Comparison of ENCODE assay signal across 8 cellular contexts in genomic region chr3:88003115-88003755, GRCh38. TPM values are rescaled to one million over a fixed set of nuclear protein-coding genes. Genes with fewer than 3 reads are reported as not detected.
DNase-seq lines count a peak whose midpoint lies in the region; ATAC-seq and TF ChIP-seq lines count a peak whose summit lies in the region.

No MANE protein-coding gene starts in this region.

- no peaks in the 10 kb centered on the region for H3K36me3 ChIP-seq in ovary
- no peaks in the 10 kb centered on the region for H3K36me3 ChIP-seq in effector memory CD4-positive, alpha-beta T cell (ENCODE audit: control insufficient read depth, insufficient read depth, low read length)

- no peaks in the 10 kb centered on the region for H3K27me3 ChIP-seq in ovary
- H3K27me3 ChIP-seq in effector memory CD4-positive, alpha-beta T cell (replicated peaks; ENCODE audit: control insufficient read depth, insufficient read depth, low read length, poor library complexity, severe bottlenecking) = no peaks in the 10 kb centered on the region

- no peak for TF ChIP-seq POLR2A in ovary (IDR thresholded peaks at IDR 0.05)

- H3K4me1 ChIP-seq in ovary (ENCODE audit: insufficient read depth) = no peaks in the 10 kb centered on the region
- no peaks in the 10 kb centered on the region for H3K4me1 ChIP-seq in effector memory CD4-positive, alpha-beta T cell (ENCODE audit: control insufficient read depth, insufficient read depth, low read length, poor library complexity, severe bottlenecking)

- H3K4me3 ChIP-seq in fibroblast of pulmonary artery (replicated peaks; ENCODE audit: low read depth, low read length) = no peak overlapping the region
- no peak overlapping the region for H3K4me3 ChIP-seq in ovary
- H3K4me3 ChIP-seq in effector memory CD4-positive, alpha-beta T cell (ENCODE audit: insufficient read depth, low read depth, low read length, poor library complexity, severe bottlenecking) = no peak overlapping the region

- 47 to 59% (median 52%) methylated on average over 6 of the region's 6 CpGs for whole genome bisulfite sequencing in ovary, 3 donors

- H3K9me3 ChIP-seq in ovary = no peaks in the 10 kb centered on the region
- H3K9me3 ChIP-seq in effector memory CD4-positive, alpha-beta T cell (ENCODE audit: control insufficient read depth, low read length) = no peaks in the 10 kb centered on the region

- DNase-seq in Right ventricle myocardium superior (no peak), left cardiac atrium (no peak), SHP77 treated with DMSO at 0.1 percent for 48 hours (lab: John Stamatoyannopoulos, UW) (peak; percentile 20), fibroblast of pulmonary artery (ENCODE audit: low read depth) (peak; percentile 77), pulmonary artery endothelial cell (ENCODE audit: low read depth, low spot score) (peak; percentile 4), ovary (no peak)
- no peak for DNase-seq in effector memory CD4-positive, alpha-beta T cell

- no peak for TF ChIP-seq EP300 in ovary (IDR thresholded peaks at IDR 0.05)

- ATAC-seq in Right ventricle myocardium superior (ENCODE audit: poor library complexity) (peak; percentile 48), left cardiac atrium (no peak), HG03280 (IDR thresholded peaks at IDR 0.05; ENCODE audit: unreplicated experiment) (peak; percentile 50)

- intact Hi-C loops in Right ventricle myocardium superior (cut with DNase I) = no loop called here
- intact Hi-C loops in left cardiac atrium (cut with DNase I) = loop anchor here in 1 of 2 donors (5.0 to 10.0 kb wide), 2 partner anchors 228 to 651 kb away; no protein-coding TSS in a partner anchor
- intact Hi-C loops in ovary (cut with DNase I) = no loop called here

- peak; percentile 80 for TF ChIP-seq CTCF in fibroblast of pulmonary artery (IDR thresholded peaks at IDR 0.05; ENCODE audit: low read length, missing control alignments)
- peak in 1 of 3 donors; percentile 19 for TF ChIP-seq CTCF in ovary (IDR thresholded peaks at IDR 0.05)

- H3K27ac ChIP-seq in ovary = no peak overlapping the region
- H3K27ac ChIP-seq in effector memory CD4-positive, alpha-beta T cell (ENCODE audit: insufficient read depth, low read length, poor library complexity, severe bottlenecking) = no peak overlapping the region

RNA-seq across cellular contexts. Expression of gene CGGBP1, which starts 55.6 kb away (rescaled TPM):
- total RNA-seq in Right ventricle myocardium superior (40.2 TPM), left cardiac atrium (10 to 100 TPM; 41.1 to 42.2 TPM), pulmonary artery endothelial cell (43.7 and 68.0 TPM in 2 replicates), ovary (10 to 100 TPM; 50.3 to 90.1 (median 66.9) TPM)
- polyA plus RNA-seq in ovary = 10 to 100 TPM; 42.0 to 57.5 TPM

RNA-seq across cellular contexts. Expression of gene ZNF654, which starts 55.8 kb away (rescaled TPM):
- total RNA-seq in Right ventricle myocardium superior (11.7 TPM), left cardiac atrium (10 to 100 TPM; 10.4 to 11.4 TPM), pulmonary artery endothelial cell (13.8 and 18.7 TPM in 2 replicates), ovary (10 to 100 TPM; 11.3 to 22.0 (median 15.2) TPM)
- polyA plus RNA-seq in ovary = 1 to 10 TPM; 5.2 to 7.6 TPM

Comparison
In these comparisons a context has a peak if more than half of its experiments do, and no peak if none do; other contexts are left out.
1. ATAC-seq: peak in Right ventricle myocardium superior (single experiment) and HG03280 (single experiment); none in left cardiac atrium (0 of 2).
2. DNase-seq: peak in SHP77 treated with DMSO at 0.1 percent for 48 hours (single experiment), fibroblast of pulmonary artery (single experiment) and pulmonary artery endothelial cell (single experiment); none in Right ventricle myocardium superior (single experiment), left cardiac atrium (single experiment), ovary (0 of 5) and effector memory CD4-positive, alpha-beta T cell (0 of 3).